ENCODE assay signal across 8 cellular contexts in the genomic region with DNA sequence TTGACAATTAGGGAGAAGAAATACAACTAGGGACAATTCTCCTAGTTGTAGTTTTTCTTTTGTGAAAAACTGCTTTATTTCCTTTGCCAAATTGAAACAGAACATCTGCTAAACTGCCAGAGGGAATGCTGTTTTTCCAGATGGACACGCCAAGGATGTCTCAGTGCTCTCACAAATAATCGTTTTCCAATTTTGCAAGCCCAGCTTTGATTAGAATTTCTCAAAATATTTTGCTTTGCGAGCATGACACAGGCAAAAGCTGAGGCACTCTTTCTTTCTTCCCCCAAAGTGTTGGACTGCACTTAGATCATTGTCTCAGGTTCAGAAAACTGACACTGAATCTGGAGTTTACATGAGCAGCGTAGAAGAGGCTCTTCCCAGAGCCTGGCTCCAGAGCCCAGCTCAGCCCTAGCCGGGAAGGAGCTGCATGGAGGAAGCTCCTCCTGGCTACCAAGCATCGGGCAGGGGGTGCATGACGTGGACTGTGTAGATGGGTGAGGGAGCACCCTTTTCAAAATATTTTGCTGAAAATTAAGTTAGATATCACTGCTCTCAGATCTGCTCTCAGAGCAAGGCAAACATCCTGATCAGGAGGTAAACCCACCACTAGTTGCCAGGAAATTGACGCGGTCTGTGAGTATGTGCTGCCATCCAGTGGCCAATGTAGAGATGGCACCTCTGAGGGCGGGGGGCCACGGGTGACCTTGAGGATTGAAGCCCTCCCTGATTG.
DNase-seq lines count a peak whose midpoint lies in the region; ATAC-seq, FAIRE-seq and TF ChIP-seq lines count a peak whose summit lies in the region.

No MANE protein-coding gene starts in this region.

- H3K4me1 ChIP-seq in HUES64 (ENCODE audit: insufficient read depth, low read length): peaks cover 5% of the 10 kb centered on the region
- peaks cover 10% of the 10 kb centered on the region for H3K4me1 ChIP-seq in hepatocyte (ENCODE audit: insufficient read depth)

- peak; percentile 84 for ATAC-seq in GM21381 (IDR thresholded peaks at IDR 0.05; ENCODE audit: unreplicated experiment)

- H3K4me2 ChIP-seq in hepatocyte: peak overlapping the region; percentile 74

- DNase-seq in D721Med (ENCODE audit: insufficient read length, low spot score): peak; percentile 34
- DNase-seq in SW480 (ENCODE audit: low spot score): peak; percentile 18
- peak in 51 of 56 donors; percentile 8 to 80 (median 40) for DNase-seq in amygdala (lab: John Stamatoyannopoulos, UW)
- peak; percentile 76 for DNase-seq in hepatocyte (ENCODE audit: low spot score)
- peak; percentile 20 for DNase-seq in skeletal muscle cell (ENCODE audit: low read depth)
- no peak for DNase-seq in NCI-H187 (lab: John Stamatoyannopoulos, UW)

- H3K27me3 ChIP-seq in HUES64 (ENCODE audit: insufficient read depth, low read length) (no peaks in the 10 kb centered on the region), hepatocyte (no peaks in the 10 kb centered on the region)

- no peaks in the 10 kb centered on the region for H3K79me2 ChIP-seq in hepatocyte

- no peak overlapping the region for H3K4me3 ChIP-seq in HUES64 (ENCODE audit: low read length)
- no peak overlapping the region for H3K4me3 ChIP-seq in hepatocyte
- H3K4me3 ChIP-seq in skeletal muscle cell (ENCODE audit: low read depth, low read length): peak overlapping the region; percentile 29

- H2AFZ ChIP-seq in hepatocyte: no peak overlapping the region

- no peaks in the 10 kb centered on the region for H3K9me2 ChIP-seq in hepatocyte (replicated peaks; ENCODE audit: insufficient read depth)

- peak overlapping the region; percentile 15; the same call in 1 of the 2 replicates for H3K9ac ChIP-seq in HUES64 (ENCODE audit: low read depth, low read length)

- no peak for FAIRE-seq in D721Med (lab: Jason Lieb, UNC)

- TF ChIP-seq CTCF in D721Med (IDR thresholded peaks at IDR 0.05; ENCODE audit: insufficient read depth, missing control alignments) (peak; percentile 97), hepatocyte (IDR thresholded peaks at IDR 0.05; ENCODE audit: poor library complexity) (peak; percentile 98)

- no peaks in the 10 kb centered on the region for H3K9me3 ChIP-seq in HUES64 (ENCODE audit: insufficient read depth, low read depth, low read length)
- H3K9me3 ChIP-seq in hepatocyte (ENCODE audit: low read depth): no peaks in the 10 kb centered on the region

- no peak overlapping the region for H3K27ac ChIP-seq in HUES64 (ENCODE audit: low read depth, low read length)
- peak overlapping the region; percentile 48 for H3K27ac ChIP-seq in hepatocyte

- H3K36me3 ChIP-seq in HUES64 (ENCODE audit: insufficient read depth, low read length): no peaks in the 10 kb centered on the region
- H3K36me3 ChIP-seq in hepatocyte (replicated peaks; ENCODE audit: insufficient read depth, low read depth): no peaks in the 10 kb centered on the region

- no peaks in the 10 kb centered on the region for H4K20me1 ChIP-seq in hepatocyte (ENCODE audit: insufficient read depth, poor library complexity, severe bottlenecking)

- 38% methylated on average over 11 of the region's 11 CpGs for WGBS in HUES64
- WGBS in hepatocyte (ENCODE audit: low lambda C conversion rate, missing lambda C conversion rate): 21% methylated on average over 11 of the region's 11 CpGs

Comparison
In these comparisons a context has a peak if more than half of its experiments do, and no peak if none do; other contexts are left out.
1. DNase-seq: peak in D721Med (single experiment), SW480 (single experiment), amygdala (51 of 56), hepatocyte (single experiment) and skeletal muscle cell (single experiment); none in NCI-H187 (0 of 2).